In the genomic region with DNA sequence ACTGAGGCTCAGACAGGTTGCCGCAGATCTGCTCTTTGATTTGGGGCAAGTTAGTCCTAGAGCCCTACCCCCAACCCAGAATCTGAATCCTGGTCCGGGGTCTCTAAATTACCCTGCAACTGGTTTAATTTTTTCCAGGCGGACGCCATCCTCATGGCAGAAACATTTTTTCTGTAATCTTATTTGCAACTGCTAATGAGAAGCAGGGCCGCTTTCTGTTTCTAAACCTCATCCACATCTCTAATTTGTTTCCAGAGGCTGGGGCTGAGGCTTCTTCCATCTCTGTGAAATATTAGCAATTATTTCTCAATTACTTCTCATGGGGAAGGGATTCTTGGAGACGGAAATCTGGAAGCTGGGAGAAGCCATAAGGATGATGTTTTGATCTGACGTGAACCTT, we compare ENCODE assay signal across 19 cellular contexts.
A peak's percentile ranks its signal among the peaks of the same experiment; 100 is the strongest.
DNase-seq lines count a peak whose midpoint lies in the region; ATAC-seq and TF ChIP-seq lines count a peak whose summit lies in the region.
"Had no signal": no experiment of that assay in that cellular context is flagged by ENCODE, and none has a peak within 500 bp of the region (broad histone marks: within the 10 kb centered on the region; RNA-seq: fewer than 3 reads in every experiment).

No MANE protein-coding gene starts in this region.

- no peaks in the 10 kb centered on the region for H3K36me3 ChIP-seq in SK-N-SH (replicated peaks in 1 of 2; ENCODE audit: control insufficient read depth in 1 of 2, insufficient read depth in 2 of 2, low read length in 1 of 2)
- H3K36me3 ChIP-seq in esophagus squamous epithelium, result no peaks in the 10 kb centered on the region
- no peaks in the 10 kb centered on the region for H3K36me3 ChIP-seq in neural cell (ENCODE audit: insufficient read depth, low read length)

- H3K4me2 ChIP-seq in SK-N-SH, result peak overlapping the region; percentile 55
- H3K4me2 ChIP-seq in neural cell (ENCODE audit: low read length), result no peak overlapping the region

- no peaks in the 10 kb centered on the region for H3K79me2 ChIP-seq in SK-N-SH (ENCODE audit: insufficient read depth)
- H3K79me2 ChIP-seq in neural cell (replicated peaks; ENCODE audit: insufficient read depth, low read length), result no peaks in the 10 kb centered on the region

- peaks cover 37% of the 10 kb centered on the region for H3K4me1 Mint-ChIP-seq in type B pancreatic cell (ENCODE audit: unreplicated experiment)
- H3K4me1 Mint-ChIP-seq: CD4-positive, CD25-positive, alpha-beta regulatory T cell had no signal

- H3K9ac ChIP-seq in SK-N-SH, result peak overlapping the region; percentile 41
- H3K9ac ChIP-seq in neural cell (ENCODE audit: low read length), result no peak overlapping the region

- peak overlapping the region; percentile 85 for H2AFZ ChIP-seq in SK-N-SH (ENCODE audit: low read depth)
- H2AFZ ChIP-seq in neural cell (ENCODE audit: low read depth, low read length), result no peak overlapping the region

- peaks cover 3% of the 10 kb centered on the region for H3K27me3 Mint-ChIP-seq in type B pancreatic cell
- H3K27me3 Mint-ChIP-seq: CD4-positive, CD25-positive, alpha-beta regulatory T cell had no signal

- peak overlapping the region; percentile 36 to 99; a peak in 3 of 4 replicates for H3K27ac ChIP-seq in SK-N-SH (ENCODE audit: low read depth in 2 of 2, low read length in 1 of 2)
- H3K27ac ChIP-seq in esophagus squamous epithelium, result peak overlapping the region in 3 of 4 donors; percentile 47 to 79 (median 60)
- no peak overlapping the region for H3K27ac ChIP-seq in neural cell (ENCODE audit: low read length)

- peak overlapping the region; percentile 5 for H3K27ac Mint-ChIP-seq in type B pancreatic cell
- H3K27ac Mint-ChIP-seq: CD4-positive, CD25-positive, alpha-beta regulatory T cell; IgD-negative memory B cell had no signal

- H3K4me3 ChIP-seq in SK-N-SH (ENCODE audit: low read depth in 2 of 2, low read length in 1 of 2) (peak overlapping the region in 1 of 2 experiments; percentile 29; a peak in 1 of 4 replicates), esophagus squamous epithelium (no peak overlapping the region), neural cell (ENCODE audit: low read length) (no peak overlapping the region), lower leg skin (ENCODE audit: low read depth, poor library complexity, severe bottlenecking) (no peak overlapping the region)

- no peaks in the 10 kb centered on the region for H3K9me3 Mint-ChIP-seq in type B pancreatic cell

- intact Hi-C loops in esophagus squamous epithelium (cut with DNase I), result no loop called here
- intact Hi-C loops in lower leg skin (cut with DNase I; ENCODE audit: low total_unique reads), result loop anchor here (10.0 kb wide), 1 partner anchor 920 kb away; no protein-coding TSS in a partner anchor

- peak in 1 of 2 experiments; percentile 90; a peak in 1 of 4 replicates for TF ChIP-seq EP300 in SK-N-SH (IDR thresholded peaks at IDR 0.05; ENCODE audit: borderline replicate concordance in 1 of 2, low read depth in 1 of 2, low read length in 1 of 2)
- TF ChIP-seq EP300 in neural cell (conservative IDR thresholded peaks at IDR 0.05; ENCODE audit: poor library complexity, severe bottlenecking), result no peak

- H3K9me3 ChIP-seq in SK-N-SH (no peaks in the 10 kb centered on the region), esophagus squamous epithelium (no peaks in the 10 kb centered on the region), neural cell (ENCODE audit: low read length) (no peaks in the 10 kb centered on the region)
- H3K9me3 ChIP-seq: Caco-2 had no signal

- CTCF ChIA-PET in SK-N-SH (lab: Yijun Ruan, JAX), result interaction anchor here (1.0 to 5.8 kb wide), 7 partner anchors 14 to 900 kb away, joined by 3 to 30 read pairs (median 3); no protein-coding TSS in a partner anchor

- no peaks in the 10 kb centered on the region for H3K27me3 ChIP-seq in SK-N-SH (ENCODE audit: insufficient read depth)
- H3K27me3 ChIP-seq in esophagus squamous epithelium, result no peaks in the 10 kb centered on the region
- H3K27me3 ChIP-seq in neural cell (ENCODE audit: insufficient read depth, low read depth, low read length), result no peaks in the 10 kb centered on the region

- POLR2A ChIA-PET in SK-N-SH (lab: Yijun Ruan, JAX), result interaction anchor here (0.8 to 0.9 kb wide), 2 partner anchors 450 to 776 kb away, joined by 3 read pairs; no protein-coding TSS in a partner anchor

- peaks cover 7% of the 10 kb centered on the region for H3F3A ChIP-seq in SK-N-SH (replicated peaks; ENCODE audit: insufficient read depth)
- no peaks in the 10 kb centered on the region for H3F3A ChIP-seq in neural cell (ENCODE audit: insufficient read depth, low read length, poor library complexity, severe bottlenecking)

- H4K20me1 ChIP-seq in SK-N-SH (ENCODE audit: insufficient read depth), result no peaks in the 10 kb centered on the region
- H4K20me1 ChIP-seq in neural cell (ENCODE audit: insufficient read depth), result no peaks in the 10 kb centered on the region

- peak; percentile 46 for TF ChIP-seq RAD21 in SK-N-SH (IDR thresholded peaks at IDR 0.05; ENCODE audit: low read length)
- no peak for TF ChIP-seq RAD21 in neural cell (conservative IDR thresholded peaks at IDR 0.05)

- H3K9me2 ChIP-seq in SK-N-SH, result no peaks in the 10 kb centered on the region
- H3K9me2 ChIP-seq in neural cell (ENCODE audit: insufficient read depth, low read length), result no peaks in the 10 kb centered on the region

- no peaks in the 10 kb centered on the region for H3K36me3 Mint-ChIP-seq in type B pancreatic cell
- H3K36me3 Mint-ChIP-seq: CD4-positive, CD25-positive, alpha-beta regulatory T cell; IgD-negative memory B cell had no signal

- WGBS in SK-N-SH (ENCODE audit: low lambda C conversion rate), result 52% methylated on average over 6 of the region's 7 CpGs
- WGBS in esophagus squamous epithelium, 2 donors, result 74 to 90% methylated on average over 5 to 7 of the region's 7 CpGs
- WGBS in lower leg skin, 2 donors, result 84% methylated on average over 7 of the region's 7 CpGs

- peak; percentile 54 for DNase-seq in SK-N-SH
- no peak for DNase-seq in esophagus squamous epithelium (lab: John Stamatoyannopoulos, UW)
- no peak for DNase-seq in type B pancreatic cell (ENCODE audit: extremely low spot score, unreplicated experiment)
- DNase-seq in epidermal melanocyte (ENCODE audit: insufficient read length, low spot score), result no peak
- no peak for DNase-seq in lower leg skin (ENCODE audit: low spot score in 2 of 2)
- DNase-seq: ACHN; Caco-2; CD4-positive, CD25-positive, alpha-beta regulatory T cell; DMS153; EL; Kasumi-1; MM.1S; NCI-H1092 treated with DMSO at 0.1 percent for 48 hours; NCI-H2081 treated with DMSO at 0.1 percent for 48 hours; NCI-H524 had no signal

- TF ChIP-seq CTCF in SK-N-SH (IDR thresholded peaks at IDR 0.05) (no peak), esophagus squamous epithelium (IDR thresholded peaks at IDR 0.05) (no peak), neural cell (IDR thresholded peaks at IDR 0.05; ENCODE audit: poor library complexity, severe bottlenecking) (no peak), type B pancreatic cell (conservative IDR thresholded peaks at IDR 0.05) (no peak), lower leg skin (IDR thresholded peaks at IDR 0.05) (no peak)

- peaks cover 28 to 60% of the 10 kb centered on the region in 2 experiments for H3K4me1 ChIP-seq in SK-N-SH (ENCODE audit: control insufficient read depth in 1 of 2, insufficient read depth in 2 of 2, low read depth in 1 of 2, low read length in 1 of 2)
- H3K4me1 ChIP-seq in esophagus squamous epithelium, result no peaks in the 10 kb centered on the region
- H3K4me1 ChIP-seq: Caco-2 had no signal

- TF ChIP-seq POLR2A in esophagus squamous epithelium (IDR thresholded peaks at IDR 0.05) (no peak), lower leg skin (IDR thresholded peaks at IDR 0.05) (no peak)

- ATAC-seq in GM19467 (IDR thresholded peaks at IDR 0.05; ENCODE audit: unreplicated experiment), result no peak
- ATAC-seq: HCT116 had no signal

- H3K4me3 Mint-ChIP-seq in type B pancreatic cell, result peak overlapping the region; percentile 22
- H3K4me3 Mint-ChIP-seq: CD4-positive, CD25-positive, alpha-beta regulatory T cell; IgD-negative memory B cell had no signal

TF ChIP-seq in SK-N-SH, 30 proteins besides CTCF, POLR2A, EP300 and RAD21 (continues in another document):
- TF ChIP-seq, protein P1, sequence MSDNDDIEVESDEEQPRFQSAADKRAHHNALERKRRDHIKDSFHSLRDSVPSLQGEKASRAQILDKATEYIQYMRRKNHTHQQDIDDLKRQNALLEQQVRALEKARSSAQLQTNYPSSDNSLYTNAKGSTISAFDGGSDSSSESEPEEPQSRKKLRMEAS (IDR thresholded peaks at IDR 0.05; ENCODE audit: low read depth), result no peak
- TF ChIP-seq ELF1 (IDR thresholded peaks at IDR 0.05) (no peak), TEAD4 (IDR thresholded peaks at IDR 0.05; ENCODE audit: borderline replicate concordance, insufficient read depth) (no peak), MXI1 (IDR thresholded peaks at IDR 0.05; ENCODE audit: low read depth, low read length) (no peak; the same call in 1 of the 2 replicates)

TF ChIP-seq in neural cell, 6 proteins besides CTCF, POLR2A, EP300 and RAD21:
- TF ChIP-seq POLR2AphosphoS5 (IDR thresholded peaks at IDR 0.05) (no peak), EZH2 (IDR thresholded peaks at IDR 0.05; ENCODE audit: borderline replicate concordance, insufficient read depth, low read length, poor library complexity, severe bottlenecking) (no peak), REST (IDR thresholded peaks at IDR 0.05; ENCODE audit: borderline replicate concordance) (peak; percentile 48)
